8 cellular contexts compared by ENCODE assay signal in genomic region chr7:150973571-150974451, GRCh38. TPM values are rescaled to one million over a fixed set of nuclear protein-coding genes. Genes with fewer than 3 reads are reported as not detected.
DNase-seq lines count a peak whose midpoint lies in the region; ATAC-seq and TF ChIP-seq lines count a peak whose summit lies in the region.

No MANE protein-coding gene starts in this region.

- no peaks in the 10 kb centered on the region for H3K9me3 Mint-ChIP-seq in activated CD4-positive, alpha-beta T cell treated with anti-CD3 and anti-CD28 coated beads for 36 hours (ENCODE audit: low read depth)

- H3K36me3 Mint-ChIP-seq in activated CD4-positive, alpha-beta T cell treated with anti-CD3 and anti-CD28 coated beads for 36 hours (ENCODE audit: low read depth): no peaks in the 10 kb centered on the region

- no peak overlapping the region for H3K4ac ChIP-seq in mesenchymal stem cell (ENCODE audit: low read depth in 1 of 2, low read length in 2 of 2)

- H2BK15ac ChIP-seq in mesenchymal stem cell (ENCODE audit: low read depth, poor library complexity, severe bottlenecking): no peak overlapping the region

- H3K27me3 ChIP-seq in NT2/D1 (ENCODE audit: insufficient read depth, insufficient read length) (peaks cover 33% of the 10 kb centered on the region), esophagus squamous epithelium (peaks cover 0 to 97% (median 11%) of the 10 kb centered on the region in 4 donors), stomach smooth muscle (ENCODE audit: control insufficient read depth in 1 of 2, insufficient read depth in 2 of 2, low read length in 2 of 2) (peaks cover 0 to 2% of the 10 kb centered on the region in 2 donors), mesenchymal stem cell (ENCODE audit: control insufficient read depth in 1 of 2, insufficient read depth in 1 of 2, low read length in 2 of 2) (peaks cover 89 to 91% of the 10 kb centered on the region in 2 experiments)

- H2BK12ac ChIP-seq in mesenchymal stem cell (ENCODE audit: low read length in 2 of 2): no peak overlapping the region

- no peak overlapping the region for H3K14ac ChIP-seq in mesenchymal stem cell (ENCODE audit: low read length in 2 of 2)

- 39 to 67% methylated on average over 3 to 7 of the region's 27 CpGs for WGBS in esophagus squamous epithelium, 2 donors
- WGBS in mesenchymal stem cell: 62% methylated on average over 27 of the region's 27 CpGs

- H3K27ac Mint-ChIP-seq in activated CD4-positive, alpha-beta T cell treated with anti-CD3 and anti-CD28 coated beads for 36 hours: peak overlapping the region; percentile 51

- POLR2A ChIA-PET in activated CD4-positive, alpha-beta T cell treated with anti-CD3 and anti-CD28 coated beads for 36 hours (lab: Charles Lee): no interaction called here

- H3K36me3 ChIP-seq in NT2/D1 (ENCODE audit: insufficient read depth, insufficient read length, low read length) (no peaks in the 10 kb centered on the region), esophagus squamous epithelium (no peaks in the 10 kb centered on the region), stomach smooth muscle (ENCODE audit: control insufficient read depth in 2 of 2, insufficient read depth in 2 of 2, low read length in 2 of 2) (no peaks in the 10 kb centered on the region), mesenchymal stem cell (ENCODE audit: control insufficient read depth in 1 of 2, insufficient read depth in 2 of 2, low read depth in 1 of 2, low read length in 2 of 2) (no peaks in the 10 kb centered on the region)

- peaks cover 35% of the 10 kb centered on the region for H3K4me1 ChIP-seq in NT2/D1 (ENCODE audit: insufficient read depth, insufficient read length)
- peaks cover 15 to 76% (median 36%) of the 10 kb centered on the region in 3 donors for H3K4me1 ChIP-seq in esophagus squamous epithelium
- H3K4me1 ChIP-seq in stomach smooth muscle (ENCODE audit: control insufficient read depth, insufficient read depth, low read length): peaks cover 90% of the 10 kb centered on the region
- H3K4me1 ChIP-seq in mesenchymal stem cell (ENCODE audit: control insufficient read depth, insufficient read depth, low read depth, low read length): peaks cover 20% of the 10 kb centered on the region

- H2AK5ac ChIP-seq in mesenchymal stem cell (ENCODE audit: low read length, severe bottlenecking): no peak overlapping the region

- H3K4me3 ChIP-seq in NT2/D1 (ENCODE audit: insufficient read length, low read depth) (peak overlapping the region; percentile 11), esophagus squamous epithelium (peak overlapping the region in 3 of 4 donors; percentile 37 to 62 (median 42)), stomach smooth muscle (ENCODE audit: low read length in 2 of 2) (peak overlapping the region; percentile 27 to 44), mesenchymal stem cell (ENCODE audit: insufficient read depth in 1 of 2, low read depth in 1 of 2, low read length in 2 of 2) (no peak overlapping the region)

- CTCF ChIA-PET in activated CD4-positive, alpha-beta T cell treated with anti-CD3 and anti-CD28 coated beads for 36 hours (lab: Charles Lee): interaction anchor here (0.6 to 1.3 kb wide), 6 partner anchors 10 to 46 kb away, joined by 3 to 7 read pairs (median 4); no protein-coding TSS in a partner anchor

- H3K9ac ChIP-seq in NT2/D1 (ENCODE audit: insufficient read length, low read depth): peak overlapping the region; percentile 32
- H3K9ac ChIP-seq in stomach smooth muscle (ENCODE audit: low read length in 2 of 2): no peak overlapping the region
- H3K9ac ChIP-seq in mesenchymal stem cell (ENCODE audit: low read length): no peak overlapping the region

- H4K91ac ChIP-seq in mesenchymal stem cell (ENCODE audit: low read length): no peak overlapping the region

- no peak overlapping the region for H2BK5ac ChIP-seq in mesenchymal stem cell (ENCODE audit: low read depth, low read length, poor library complexity, severe bottlenecking)

- no peak for TF ChIP-seq CTCF in esophagus squamous epithelium (IDR thresholded peaks at IDR 0.05)

- no peak overlapping the region for H4K8ac ChIP-seq in mesenchymal stem cell (ENCODE audit: low read length)

- H2BK120ac ChIP-seq in mesenchymal stem cell (ENCODE audit: low read depth, low read length): no peak overlapping the region

- H3K27me3 Mint-ChIP-seq in activated CD4-positive, alpha-beta T cell treated with anti-CD3 and anti-CD28 coated beads for 36 hours: peaks cover 16% of the 10 kb centered on the region

- H3K27ac ChIP-seq in esophagus squamous epithelium: peak overlapping the region in 3 of 4 donors; percentile 31 to 79 (median 74)
- H3K27ac ChIP-seq in stomach smooth muscle (ENCODE audit: low read length): peak overlapping the region; percentile 90
- no peak overlapping the region for H3K27ac ChIP-seq in mesenchymal stem cell (ENCODE audit: low read length, poor library complexity, severe bottlenecking)

- H3K4me2 ChIP-seq in mesenchymal stem cell (ENCODE audit: low read length, poor library complexity, severe bottlenecking): no peak overlapping the region

- no peak for DNase-seq in activated CD4-positive, alpha-beta T cell treated with anti-CD3 and anti-CD28 coated beads for 36 hours
- DNase-seq in activated CD4-positive, alpha-beta T cell treated with anti-CD3 and anti-CD28 coated beads, Interleukin-2, amount 50 U/mL, for 4 hours: no peak
- DNase-seq in NT2/D1 (ENCODE audit: low read depth, low spot score): no peak
- no peak for DNase-seq in esophagus squamous epithelium (lab: John Stamatoyannopoulos, UW)
- DNase-seq in mesenchymal stem cell: no peak

- H3K9me3 ChIP-seq in NT2/D1 (ENCODE audit: insufficient read depth, low read length) (no peaks in the 10 kb centered on the region), esophagus squamous epithelium (no peaks in the 10 kb centered on the region), stomach smooth muscle (ENCODE audit: control insufficient read depth in 2 of 2, low read length in 2 of 2) (no peaks in the 10 kb centered on the region), mesenchymal stem cell (ENCODE audit: control insufficient read depth, low read length) (no peaks in the 10 kb centered on the region)

- H3K4me3 Mint-ChIP-seq in activated CD4-positive, alpha-beta T cell treated with anti-CD3 and anti-CD28 coated beads for 36 hours: peak overlapping the region; percentile 73

- no peak overlapping the region for H2AFZ ChIP-seq in mesenchymal stem cell (ENCODE audit: low read depth, low read length)

- no peaks in the 10 kb centered on the region for H3K79me1 ChIP-seq in mesenchymal stem cell (replicated peaks; ENCODE audit: low read length, poor library complexity, severe bottlenecking)

- peak; percentile 1 for ATAC-seq in activated CD4-positive, alpha-beta T cell treated with anti-CD3 and anti-CD28 coated beads for 36 hours
- ATAC-seq in HG02970 (IDR thresholded peaks at IDR 0.05; ENCODE audit: low FRiP score, unreplicated experiment): no peak
- ATAC-seq in GM21360 (IDR thresholded peaks at IDR 0.05; ENCODE audit: unreplicated experiment): no peak

- no peak overlapping the region for H3K18ac ChIP-seq in mesenchymal stem cell (ENCODE audit: low read depth in 1 of 2, low read length in 2 of 2)

- no peak for TF ChIP-seq POLR2A in esophagus squamous epithelium (IDR thresholded peaks at IDR 0.05)

- intact Hi-C loops in activated CD4-positive, alpha-beta T cell treated with anti-CD3 and anti-CD28 coated beads for 36 hours (cut with DNase I, micrococcal nuclease): loop anchor here (1.0 to 5.0 kb wide), 4 partner anchors 38 to 106 kb away; partner anchors contain the start of gene FASTK (in 1 of the 2)
- intact Hi-C loops in esophagus squamous epithelium (cut with DNase I): no loop called here

- peak overlapping the region in 1 of 2 experiments; percentile 11 for H3K23ac ChIP-seq in mesenchymal stem cell (ENCODE audit: low read length in 2 of 2)

- peaks cover 29% of the 10 kb centered on the region for H3K4me1 Mint-ChIP-seq in activated CD4-positive, alpha-beta T cell treated with anti-CD3 and anti-CD28 coated beads for 36 hours

RNA-seq across cellular contexts. Expression of gene KCNH2, which starts 4.3 kb away (rescaled TPM):
- total RNA-seq in activated CD4-positive, alpha-beta T cell treated with anti-CD3 and anti-CD28 coated beads for 36 hours: under 1 TPM; 0.48 to 0.54 TPM
- 1 to 10 TPM in 1 of 4 donors, under 1 TPM in 3; 0.19 to 2.5 (median 0.72) TPM for total RNA-seq in esophagus squamous epithelium
- 0.87 TPM for polyA plus RNA-seq in mesenchymal stem cell (2013, experiment 1 of 2)
- 0.92 TPM for polyA plus RNA-seq in mesenchymal stem cell (2013, experiment 2 of 2)

RNA-seq across cellular contexts. Expression of gene NOS3, which starts 17.0 kb away (rescaled TPM):
- 10 to 100 TPM in 1 of 2 experiments, 1 to 10 TPM in 1; 9.3 to 11.1 TPM for total RNA-seq in activated CD4-positive, alpha-beta T cell treated with anti-CD3 and anti-CD28 coated beads for 36 hours
- 1 to 10 TPM; 1.4 to 3.2 (median 2.2) TPM for total RNA-seq in esophagus squamous epithelium
- polyA plus RNA-seq in mesenchymal stem cell (2013, experiment 1 of 2): 4.7 TPM
- 3.5 TPM for polyA plus RNA-seq in mesenchymal stem cell (2013, experiment 2 of 2)

RNA-seq across cellular contexts. Expression of gene ATG9B, which starts 50.5 kb away (rescaled TPM):
- 10 to 100 TPM in 1 of 2 experiments, 1 to 10 TPM in 1; 6.9 to 10.0 TPM for total RNA-seq in activated CD4-positive, alpha-beta T cell treated with anti-CD3 and anti-CD28 coated beads for 36 hours
- total RNA-seq in esophagus squamous epithelium: 10 to 100 TPM in 2 of 4 donors, 1 to 10 TPM in 2; 1.5 to 45.2 (median 12.8) TPM
- polyA plus RNA-seq in mesenchymal stem cell (2013, experiment 1 of 2): 0.28 TPM
- polyA plus RNA-seq in mesenchymal stem cell (2013, experiment 2 of 2): 0.71 TPM

RNA-seq across cellular contexts. Expression of gene ABCB8, which starts 54.4 kb away (rescaled TPM):
- 10 to 100 TPM; 41.9 to 44.5 TPM for total RNA-seq in activated CD4-positive, alpha-beta T cell treated with anti-CD3 and anti-CD28 coated beads for 36 hours
- total RNA-seq in esophagus squamous epithelium: 10 to 100 TPM; 23.1 to 41.0 (median 26.1) TPM
- 17.2 TPM for polyA plus RNA-seq in mesenchymal stem cell (2013, experiment 1 of 2)
- polyA plus RNA-seq in mesenchymal stem cell (2013, experiment 2 of 2): 16.1 TPM

Comparison
In these comparisons a context has a peak if more than half of its experiments do, and no peak if none do; other contexts are left out.
1. H3K4me3 ChIP-seq: peak in NT2/D1 (single experiment), esophagus squamous epithelium (3 of 4) and stomach smooth muscle (2 of 2); none in mesenchymal stem cell (0 of 2).